8 cellular contexts compared by ENCODE assay signal in the genomic region with DNA sequence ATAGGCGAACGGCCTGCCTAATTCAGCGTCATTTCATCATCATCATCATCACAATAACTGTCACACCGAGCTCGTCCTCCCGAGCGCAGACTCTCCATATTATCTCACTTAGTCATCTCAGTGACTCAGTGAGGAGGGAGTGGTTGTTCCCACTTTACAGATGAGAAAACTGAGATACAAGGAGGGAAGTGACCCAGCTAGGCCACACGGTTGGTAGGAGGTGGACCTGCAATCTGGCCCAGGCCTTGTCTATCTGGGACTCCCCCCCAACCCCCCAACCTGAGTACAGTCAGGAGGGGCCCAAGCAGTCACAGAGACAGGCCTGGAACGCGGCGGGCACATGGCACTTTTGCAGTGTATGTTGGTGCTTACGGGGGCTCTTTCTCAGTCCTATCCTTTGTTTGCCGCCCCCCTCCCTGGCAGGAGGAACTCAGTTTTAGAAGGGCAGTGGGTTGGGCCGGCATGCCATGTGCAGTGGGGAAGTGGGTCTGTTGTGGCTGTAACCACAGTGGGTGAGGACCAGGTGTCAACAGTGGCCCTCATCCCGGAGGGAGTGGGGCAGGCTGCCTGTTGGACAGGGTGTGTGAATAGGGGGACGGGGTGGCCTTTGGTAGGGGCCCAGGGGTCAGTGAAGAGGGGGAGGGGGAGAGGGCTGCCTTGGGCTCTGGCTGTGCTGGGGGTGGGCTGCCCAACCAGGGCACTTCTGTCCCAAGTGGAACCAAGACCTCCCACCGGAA. TPM values are rescaled to one million over a fixed set of nuclear protein-coding genes. Genes with fewer than 3 reads are reported as not detected.
DNase-seq lines count a peak whose midpoint lies in the region; ATAC-seq and TF ChIP-seq lines count a peak whose summit lies in the region.

No MANE protein-coding gene starts in this region.

- H3K4me1 ChIP-seq in prostate gland (replicated peaks): peaks cover 13% of the 10 kb centered on the region

- H3K4me3 ChIP-seq in fibroblast of the aortic adventitia (ENCODE audit: low read depth, low read length) (peak overlapping the region; percentile 76), prostate gland (no peak overlapping the region)

- no peaks in the 10 kb centered on the region for H3K36me3 ChIP-seq in prostate gland

- H3K27ac ChIP-seq in prostate gland: peak overlapping the region; percentile 97 to 98

- no peaks in the 10 kb centered on the region for H3K36me3 Mint-ChIP-seq in T-helper 17 cell (ENCODE audit: low read depth)

- peak overlapping the region; percentile 32 for H3K27ac Mint-ChIP-seq in T-helper 17 cell

- intact Hi-C loops in prostate gland (cut with DNase I): loop anchor here (5.0 kb wide), 3 partner anchors 43 to 152 kb away; no protein-coding TSS in a partner anchor

- TF ChIP-seq POLR2A in prostate gland (IDR thresholded peaks at IDR 0.05): no peak

- TF ChIP-seq CTCF in fibroblast of the aortic adventitia (IDR thresholded peaks at IDR 0.05; ENCODE audit: insufficient read depth, low read length): no peak
- no peak for TF ChIP-seq CTCF in prostate gland (IDR thresholded peaks at IDR 0.05)

- H3K9me3 ChIP-seq in T-helper 17 cell (ENCODE audit: control insufficient read depth, low read length, poor library complexity, severe bottlenecking): no peaks in the 10 kb centered on the region
- no peaks in the 10 kb centered on the region for H3K9me3 ChIP-seq in prostate gland

- no peaks in the 10 kb centered on the region for H3K27me3 ChIP-seq in prostate gland (replicated peaks; ENCODE audit: insufficient read depth)

- DNase-seq in GDM1 (lab: John Stamatoyannopoulos, UW) (peak; percentile 22), T-helper 17 cell (no peak), fibroblast of the aortic adventitia (ENCODE audit: low read depth) (peak; percentile 32), prostate gland (ENCODE audit: low spot score) (no peak), NCI-H82 treated with DMSO at 0.1 percent for 48 hours (lab: John Stamatoyannopoulos, UW; ENCODE audit: unreplicated experiment) (no peak), DMS114 treated with DMSO at 0.1 percent for 48 hours (lab: John Stamatoyannopoulos, UW; ENCODE audit: unreplicated experiment) (no peak), amygdala (lab: John Stamatoyannopoulos, UW) (no peak)

- H3K27me3 Mint-ChIP-seq in T-helper 17 cell: no peaks in the 10 kb centered on the region

- no peak for ATAC-seq in T-helper 17 cell
- no peak for ATAC-seq in GM18868 (IDR thresholded peaks at IDR 0.05; ENCODE audit: unreplicated experiment)

- H3K4me3 Mint-ChIP-seq in T-helper 17 cell: peak overlapping the region; percentile 89

- WGBS in prostate gland: 75% methylated on average over 17 of the region's 17 CpGs

- H3K4me1 Mint-ChIP-seq in T-helper 17 cell: peaks cover 12% of the 10 kb centered on the region

RNA-seq across cellular contexts. Expression of gene RXRA, which starts 1.7 kb away (rescaled TPM):
- total RNA-seq in T-helper 17 cell (10 to 100 TPM in 1 of 2 donors, 1 to 10 TPM in 1; 7.5 to 10.6 TPM), fibroblast of the aortic adventitia (ENCODE audit: low replicate concordance) (20.9 and 26.8 TPM in 2 replicates), prostate gland (10 to 100 TPM; 69.5 to 84.1 TPM)

Comparison
In these comparisons a context has a peak if more than half of its experiments do, and no peak if none do; other contexts are left out.
1. DNase-seq: peak in GDM1 (single experiment) and fibroblast of the aortic adventitia (single experiment); none in T-helper 17 cell (0 of 3), prostate gland (single experiment), NCI-H82 treated with DMSO at 0.1 percent for 48 hours (single experiment), DMS114 treated with DMSO at 0.1 percent for 48 hours (single experiment) and amygdala (0 of 56).